In genomic region chr1:168485048-168485447, GRCh38 we compare ENCODE assay signal across 10 cellular contexts. TPM values are rescaled to one million over a fixed set of nuclear protein-coding genes. Genes with fewer than 3 reads are reported as not detected.
DNase-seq lines count a peak whose midpoint lies in the region; ATAC-seq and TF ChIP-seq lines count a peak whose summit lies in the region.
"Had no signal": no experiment of that assay in that cellular context is flagged by ENCODE, and none has a peak within 500 bp of the region (broad histone marks: within the 10 kb centered on the region; RNA-seq: fewer than 3 reads in every experiment).

No MANE protein-coding gene starts in this region.

- peak overlapping the region; percentile 70 for H3K27ac Mint-ChIP-seq in activated naive CD4-positive, alpha-beta T cell treated with anti-CD3 and anti-CD28 coated beads, Interleukin-2, amount 10 ng/mL, durations not matched to agents 7 days and 5 days
- H3K27ac Mint-ChIP-seq in activated naive CD4-positive, alpha-beta T cell treated with anti-CD3 and anti-CD28 coated beads for 36 hours: no peak overlapping the region
- peak overlapping the region; percentile 70 for H3K27ac Mint-ChIP-seq in activated naive CD8-positive, alpha-beta T cell treated with anti-CD3 and anti-CD28 coated beads, Interleukin-2, amount 50 U/mL, for 24 hours
- H3K27ac Mint-ChIP-seq in stimulated activated memory B cell treated with anti-CD40 and anti-IgM and Interleukin-4, amounts not matched to agents 10 μg/mL and 1 μg/mL and 100 μg/mL, for 72 hours: no peak overlapping the region

- TF ChIP-seq POLR2A in testis (IDR thresholded peaks at IDR 0.05): no peak

- no peaks in the 10 kb centered on the region for H3K27me3 Mint-ChIP-seq in activated naive CD4-positive, alpha-beta T cell treated with anti-CD3 and anti-CD28 coated beads, Interleukin-2, amount 10 ng/mL, durations not matched to agents 7 days and 5 days
- H3K27me3 Mint-ChIP-seq in activated naive CD4-positive, alpha-beta T cell treated with anti-CD3 and anti-CD28 coated beads for 36 hours (ENCODE audit: low read depth): no peaks in the 10 kb centered on the region
- H3K27me3 Mint-ChIP-seq in activated naive CD8-positive, alpha-beta T cell treated with anti-CD3 and anti-CD28 coated beads, Interleukin-2, amount 50 U/mL, for 24 hours: no peaks in the 10 kb centered on the region
- H3K27me3 Mint-ChIP-seq in stimulated activated memory B cell treated with anti-CD40 and anti-IgM and Interleukin-4, amounts not matched to agents 10 μg/mL and 1 μg/mL and 100 μg/mL, for 72 hours: no peaks in the 10 kb centered on the region

- H3K36me3 ChIP-seq in testis (ENCODE audit: low read depth, missing control alignments): no peaks in the 10 kb centered on the region
- H3K36me3 ChIP-seq: vagina had no signal

- ATAC-seq in activated naive CD8-positive, alpha-beta T cell treated with anti-CD3 and anti-CD28 coated beads, Interleukin-2, amount 50 U/mL, for 24 hours: no peak
- ATAC-seq in left ventricle myocardium superior: peak; percentile 74
- ATAC-seq in stimulated activated memory B cell treated with anti-CD40 and anti-IgM and Interleukin-4, amounts not matched to agents 10 μg/mL and 1 μg/mL and 100 μg/mL, for 72 hours: no peak

- CTCF ChIA-PET in activated naive CD4-positive, alpha-beta T cell treated with anti-CD3 and anti-CD28 coated beads, Interleukin-2, amount 10 ng/mL, durations not matched to agents 7 days and 5 days (lab: Charles Lee): interaction anchor here (0.7 kb wide), 1 partner anchor 9 kb away, joined by 3 read pairs; no protein-coding TSS in a partner anchor
- CTCF ChIA-PET in activated naive CD4-positive, alpha-beta T cell treated with anti-CD3 and anti-CD28 coated beads for 36 hours (lab: Charles Lee): interaction anchor here (1.6 kb wide), 1 partner anchor 45 kb away, joined by 6 read pairs; no protein-coding TSS in a partner anchor

- peaks cover 11% of the 10 kb centered on the region for H3K4me1 ChIP-seq in testis

- H3K27me3 ChIP-seq in testis: no peaks in the 10 kb centered on the region
- H3K27me3 ChIP-seq: vagina had no signal

- intact Hi-C loops in activated naive CD4-positive, alpha-beta T cell treated with anti-CD3 and anti-CD28 coated beads for 36 hours (cut with micrococcal nuclease): loop anchor here (2.0 kb wide), 1 partner anchor 16 kb away; no protein-coding TSS in a partner anchor
- intact Hi-C loops in left ventricle myocardium superior (cut with micrococcal nuclease) (no loop called here), testis (cut with DNase I; ENCODE audit: low total_unique reads) (no loop called here)

- no peak overlapping the region for H3K4me3 ChIP-seq in testis
- no peak overlapping the region for H3K4me3 ChIP-seq in coronary artery
- H3K4me3 ChIP-seq: vagina had no signal

- H3K4me1 Mint-ChIP-seq in activated naive CD4-positive, alpha-beta T cell treated with anti-CD3 and anti-CD28 coated beads, Interleukin-2, amount 10 ng/mL, durations not matched to agents 7 days and 5 days: peaks cover 50% of the 10 kb centered on the region
- H3K4me1 Mint-ChIP-seq in activated naive CD4-positive, alpha-beta T cell treated with anti-CD3 and anti-CD28 coated beads for 36 hours (ENCODE audit: low read depth): peaks cover 30% of the 10 kb centered on the region
- peaks cover 58% of the 10 kb centered on the region for H3K4me1 Mint-ChIP-seq in activated naive CD8-positive, alpha-beta T cell treated with anti-CD3 and anti-CD28 coated beads, Interleukin-2, amount 50 U/mL, for 24 hours
- no peaks in the 10 kb centered on the region for H3K4me1 Mint-ChIP-seq in stimulated activated memory B cell treated with anti-CD40 and anti-IgM and Interleukin-4, amounts not matched to agents 10 μg/mL and 1 μg/mL and 100 μg/mL, for 72 hours

- H3K36me3 Mint-ChIP-seq in activated naive CD4-positive, alpha-beta T cell treated with anti-CD3 and anti-CD28 coated beads, Interleukin-2, amount 10 ng/mL, durations not matched to agents 7 days and 5 days: peaks cover 22% of the 10 kb centered on the region
- H3K36me3 Mint-ChIP-seq in activated naive CD4-positive, alpha-beta T cell treated with anti-CD3 and anti-CD28 coated beads for 36 hours (ENCODE audit: low read depth): no peaks in the 10 kb centered on the region
- H3K36me3 Mint-ChIP-seq in activated naive CD8-positive, alpha-beta T cell treated with anti-CD3 and anti-CD28 coated beads, Interleukin-2, amount 50 U/mL, for 24 hours (ENCODE audit: low read depth): no peaks in the 10 kb centered on the region
- no peaks in the 10 kb centered on the region for H3K36me3 Mint-ChIP-seq in stimulated activated memory B cell treated with anti-CD40 and anti-IgM and Interleukin-4, amounts not matched to agents 10 μg/mL and 1 μg/mL and 100 μg/mL, for 72 hours

- peak overlapping the region; percentile 29 for H3K4me3 Mint-ChIP-seq in activated naive CD4-positive, alpha-beta T cell treated with anti-CD3 and anti-CD28 coated beads, Interleukin-2, amount 10 ng/mL, durations not matched to agents 7 days and 5 days
- H3K4me3 Mint-ChIP-seq in activated naive CD4-positive, alpha-beta T cell treated with anti-CD3 and anti-CD28 coated beads for 36 hours: no peak overlapping the region
- H3K4me3 Mint-ChIP-seq in activated naive CD8-positive, alpha-beta T cell treated with anti-CD3 and anti-CD28 coated beads, Interleukin-2, amount 50 U/mL, for 24 hours: no peak overlapping the region
- H3K4me3 Mint-ChIP-seq in stimulated activated memory B cell treated with anti-CD40 and anti-IgM and Interleukin-4, amounts not matched to agents 10 μg/mL and 1 μg/mL and 100 μg/mL, for 72 hours: no peak overlapping the region

- peaks cover 12% of the 10 kb centered on the region for H3K9me3 Mint-ChIP-seq in activated naive CD4-positive, alpha-beta T cell treated with anti-CD3 and anti-CD28 coated beads, Interleukin-2, amount 10 ng/mL, durations not matched to agents 7 days and 5 days
- no peaks in the 10 kb centered on the region for H3K9me3 Mint-ChIP-seq in activated naive CD4-positive, alpha-beta T cell treated with anti-CD3 and anti-CD28 coated beads for 36 hours
- H3K9me3 Mint-ChIP-seq in activated naive CD8-positive, alpha-beta T cell treated with anti-CD3 and anti-CD28 coated beads, Interleukin-2, amount 50 U/mL, for 24 hours: peaks cover 8% of the 10 kb centered on the region
- H3K9me3 Mint-ChIP-seq in stimulated activated memory B cell treated with anti-CD40 and anti-IgM and Interleukin-4, amounts not matched to agents 10 μg/mL and 1 μg/mL and 100 μg/mL, for 72 hours: no peaks in the 10 kb centered on the region

- WGBS in testis, 2 donors: 43 to 58% methylated on average over 4 to 5 of the region's 5 CpGs

- H3K9me3 ChIP-seq in testis: no peaks in the 10 kb centered on the region
- H3K9me3 ChIP-seq: vagina had no signal

- peak; percentile 26 for DNase-seq in activated naive CD4-positive, alpha-beta T cell treated with anti-CD3 and anti-CD28 coated beads, Interleukin-2, amount 10 ng/mL, durations not matched to agents 7 days and 5 days
- no peak for DNase-seq in activated naive CD4-positive, alpha-beta T cell treated with anti-CD3 and anti-CD28 coated beads for 36 hours
- DNase-seq in activated naive CD8-positive, alpha-beta T cell treated with anti-CD3 and anti-CD28 coated beads, Interleukin-2, amount 50 U/mL, for 24 hours: no peak
- DNase-seq in left ventricle myocardium superior (no peak), testis (peak; percentile 23), AG08395 (ENCODE audit: low spot score) (no peak), coronary artery (ENCODE audit: low spot score) (no peak)
- DNase-seq: nucleus accumbens had no signal

- TF ChIP-seq CTCF in testis (IDR thresholded peaks at IDR 0.05) (no peak), coronary artery (IDR thresholded peaks at IDR 0.05) (no peak)

- H3K27ac ChIP-seq in testis (peak overlapping the region in 1 of 2 donors; percentile 59), coronary artery (peak overlapping the region in 1 of 2 donors; percentile 67)
- H3K27ac ChIP-seq: vagina had no signal

RNA-seq across cellular contexts. Expression of gene XCL2, which starts 58.7 kb away (rescaled TPM):
- not detected for total RNA-seq in activated naive CD4-positive, alpha-beta T cell treated with anti-CD3 and anti-CD28 coated beads for 36 hours
- total RNA-seq in left ventricle myocardium superior (not detected), testis (not detected)
- 2.0 TPM for polyA plus RNA-seq in testis (ENCODE audit: insufficient read depth, low read depth, low replicate concordance)
- total RNA-seq: vagina had no signal

Comparison
In these comparisons a context has a peak if more than half of its experiments do, and no peak if none do; other contexts are left out.
1. DNase-seq: peak in activated naive CD4-positive, alpha-beta T cell treated with anti-CD3 and anti-CD28 coated beads, Interleukin-2, amount 10 ng/mL, durations not matched to agents 7 days and 5 days (single experiment) and testis (single experiment); none in activated naive CD4-positive, alpha-beta T cell treated with anti-CD3 and anti-CD28 coated beads for 36 hours (single experiment), activated naive CD8-positive, alpha-beta T cell treated with anti-CD3 and anti-CD28 coated beads, Interleukin-2, amount 50 U/mL, for 24 hours (single experiment), left ventricle myocardium superior (single experiment), AG08395 (single experiment) and coronary artery (single experiment).
2. H3K27ac Mint-ChIP-seq: peak in activated naive CD4-positive, alpha-beta T cell treated with anti-CD3 and anti-CD28 coated beads, Interleukin-2, amount 10 ng/mL, durations not matched to agents 7 days and 5 days (single experiment) and activated naive CD8-positive, alpha-beta T cell treated with anti-CD3 and anti-CD28 coated beads, Interleukin-2, amount 50 U/mL, for 24 hours (single experiment); none in activated naive CD4-positive, alpha-beta T cell treated with anti-CD3 and anti-CD28 coated beads for 36 hours (single experiment) and stimulated activated memory B cell treated with anti-CD40 and anti-IgM and Interleukin-4, amounts not matched to agents 10 μg/mL and 1 μg/mL and 100 μg/mL, for 72 hours (single experiment).